9 cellular contexts compared by ENCODE assay signal in genomic region chr5:121949885-121950284, GRCh38. TPM values are rescaled to one million over a fixed set of nuclear protein-coding genes. Genes with fewer than 3 reads are reported as not detected.
DNase-seq lines count a peak whose midpoint lies in the region; ATAC-seq, FAIRE-seq and TF ChIP-seq lines count a peak whose summit lies in the region.
"Had no signal": no experiment of that assay in that cellular context is flagged by ENCODE, and none has a peak within 500 bp of the region (broad histone marks: within the 10 kb centered on the region; RNA-seq: fewer than 3 reads in every experiment).

No MANE protein-coding gene starts in this region.

- TF ChIP-seq RAD21 in HepG2 (CRISPR knock-in tag; IDR thresholded peaks at IDR 0.05): 0 out of 2 replicates have a peak, but pooled peaks have one; percentile 33

- no peak overlapping the region for H3K4me3 ChIP-seq in A673 (ENCODE audit: low read depth, low read length, poor library complexity, severe bottlenecking)
- H3K4me3 ChIP-seq in body of pancreas: no peak overlapping the region
- no peak overlapping the region for H3K4me3 ChIP-seq in HepG2 (replicated peaks in 1 of 3; ENCODE audit: insufficient read depth in 1 of 3, low read depth in 2 of 3, low read length in 3 of 3)

- no peaks in the 10 kb centered on the region for H4K20me1 ChIP-seq in HepG2 (ENCODE audit: insufficient read depth, low read length)

- ATAC-seq in HG02973 (IDR thresholded peaks at IDR 0.05; ENCODE audit: unreplicated experiment): peak; percentile 76
- no peak for ATAC-seq in body of pancreas
- peak; percentile 71 for ATAC-seq in HepG2

- TF ChIP-seq CTCF in A673 (conservative IDR thresholded peaks at IDR 0.05; ENCODE audit: low read depth, low read length) (peak; percentile 75), GM10248 (IDR thresholded peaks at IDR 0.05; ENCODE audit: control extremely low read depth, extremely low read depth, low read depth, missing control alignments) (peak; percentile 62), body of pancreas (IDR thresholded peaks at IDR 0.05) (peak; percentile 28 to 60 (median 50)), HepG2 (CRISPR knock-in tag; IDR thresholded peaks at IDR 0.05) (peak; percentile 71)

- no peaks in the 10 kb centered on the region for H3K27me3 ChIP-seq in A673 (replicated peaks; ENCODE audit: insufficient read depth, low read depth, low read length, poor library complexity)
- no peaks in the 10 kb centered on the region for H3K27me3 ChIP-seq in body of pancreas
- no peaks in the 10 kb centered on the region for H3K27me3 ChIP-seq in HepG2 (ENCODE audit: control insufficient read depth in 1 of 2, insufficient read depth in 2 of 2, low read length in 2 of 2)

- no peak for TF ChIP-seq EP300 in HepG2 (IDR thresholded peaks at IDR 0.05; ENCODE audit: low read depth in 2 of 2, low read length in 2 of 2)
- TF ChIP-seq EP300 in HepG2 (CRISPR knock-in tag; IDR thresholded peaks at IDR 0.05; ENCODE audit: borderline replicate concordance): no peak

- H3K4me2 ChIP-seq in HepG2 (ENCODE audit: low read depth, low read length): no peak overlapping the region

- H3K4me1 ChIP-seq in A673 (ENCODE audit: insufficient read depth, low read length, poor library complexity, severe bottlenecking) (no peaks in the 10 kb centered on the region), body of pancreas (no peaks in the 10 kb centered on the region), HepG2 (ENCODE audit: insufficient read depth, low read length) (no peaks in the 10 kb centered on the region)

- no peaks in the 10 kb centered on the region for H3K36me3 ChIP-seq in A673 (ENCODE audit: insufficient read depth, low read length, poor library complexity, severe bottlenecking)
- no peaks in the 10 kb centered on the region for H3K36me3 ChIP-seq in body of pancreas (replicated peaks in 1 of 2; ENCODE audit: insufficient read depth in 1 of 2, low read depth in 2 of 2)
- H3K36me3 ChIP-seq in HepG2 (replicated peaks in 1 of 2; ENCODE audit: control insufficient read depth in 1 of 2, insufficient read depth in 2 of 2, low read length in 2 of 2): no peaks in the 10 kb centered on the region

- WGBS in body of pancreas, 2 donors: 0% methylated on average over 1 of the region's 1 CpG
- 3% methylated on average over 1 of the region's 1 CpG for WGBS in HepG2 (ENCODE audit: low lambda C conversion rate)

- in situ Hi-C loops in HepG2 (cut with HindIII; ENCODE audit: extremely low pct_ligation_motif_present, low pct_unique_long_range_greater_than_20kb): loop anchor here (10.0 to 25.0 kb wide), 2 partner anchors 315 to 1288 kb away; no protein-coding TSS in a partner anchor

- TF ChIP-seq POLR2A in body of pancreas (IDR thresholded peaks at IDR 0.05) (no peak), HepG2 (IDR thresholded peaks at IDR 0.05; ENCODE audit: insufficient read depth in 1 of 2, low read depth in 2 of 2, low read length in 2 of 2) (no peak)

- CTCF ChIA-PET in A673 (lab: Charles Lee) (interaction anchor here (0.7 kb wide), 1 partner anchor 1133 kb away, joined by 3 read pairs; no protein-coding TSS in a partner anchor), GM10248 (lab: Yijun Ruan, JAX) (interaction anchor here (0.8 to 6.3 kb wide), 9 partner anchors 11 to 1301 kb away, joined by 3 to 66 read pairs (median 4); partner anchors contain the start of gene SRFBP1), HepG2 (lab: Yijun Ruan, JAX; ENCODE audit: low intra/inter-chr PET ratio, low total read pairs) (interaction anchor here (0.8 to 3.3 kb wide), 3 partner anchors 1133 to 1295 kb away, joined by 3 to 20 read pairs (median 4); no protein-coding TSS in a partner anchor)

- DNase-seq in A673 (ENCODE audit: low spot score) (peak; percentile 69), GM10248 (ENCODE audit: extremely low spot score) (no peak), NCI-H524 (lab: John Stamatoyannopoulos, UW) (peak; percentile 16 to 69), body of pancreas (peak in 2 of 4 donors; percentile 30 to 39), HepG2 (ENCODE audit: low spot score) (peak; percentile 34), posterior vena cava (ENCODE audit: low spot score) (no peak)
- no peak for DNase-seq in activated CD8-positive, alpha-beta memory T cell treated with anti-CD3 and anti-CD28 coated beads, Interleukin-2, amount 50 U/mL, for 48 hours

- H3K9me3 ChIP-seq in A673 (ENCODE audit: low read depth, low read length, poor library complexity, severe bottlenecking): no peaks in the 10 kb centered on the region
- no peaks in the 10 kb centered on the region for H3K9me3 ChIP-seq in body of pancreas
- no peaks in the 10 kb centered on the region for H3K9me3 ChIP-seq in HepG2 (ENCODE audit: low read length)

- H3K27ac ChIP-seq in A673 (ENCODE audit: low read depth, low read length, poor library complexity, severe bottlenecking) (no peak overlapping the region), body of pancreas (no peak overlapping the region), HepG2 (ENCODE audit: extremely low read length, insufficient read depth, low read length) (no peak overlapping the region)
- H3K27ac ChIP-seq: HL-60 had no signal

- POLR2A ChIA-PET in A673 (lab: Charles Lee; ENCODE audit: low non-redundant PET) (interaction anchor here (0.6 kb wide), 1 partner anchor 1423 kb away, joined by 6 read pairs; no protein-coding TSS in a partner anchor), GM10248 (lab: Yijun Ruan, JAX) (no interaction called here), HepG2 (lab: Yijun Ruan, JAX) (no interaction called here)

- intact Hi-C loops in A673 (cut with micrococcal nuclease; ENCODE audit: unreplicated experiment) (loop anchor here (2.0 to 10.0 kb wide), 3 partner anchors 315 to 1295 kb away; no protein-coding TSS in a partner anchor), body of pancreas (cut with DNase I) (no loop called here), HepG2 (cut with micrococcal nuclease; ENCODE audit: unreplicated experiment) (loop anchor here (2.0 kb wide), 3 partner anchors 319 to 1295 kb away; no protein-coding TSS in a partner anchor), posterior vena cava (cut with DNase I) (no loop called here)

- H2AFZ ChIP-seq in HepG2 (ENCODE audit: low read length): no peak overlapping the region

- peak; percentile 73 for FAIRE-seq in HepG2 (lab: Jason Lieb, UNC)

- BruUV-seq in A673 (replicated peaks; lab: Mats Ljungman, UMichigan) (no TSS peak), HepG2 (replicated peaks; lab: Mats Ljungman, UMichigan) (no TSS peak)

- H3K9ac ChIP-seq in HepG2 (ENCODE audit: insufficient read depth, low read depth, low read length): no peak overlapping the region

- no peaks in the 10 kb centered on the region for H3K79me2 ChIP-seq in HepG2 (ENCODE audit: insufficient read depth, low read length)

TF ChIP-seq in HepG2, 621 proteins besides CTCF, POLR2A, EP300 and RAD21 (continues in another document):
- TF ChIP-seq MLXIP (CRISPR knock-in tag; IDR thresholded peaks at IDR 0.05; ENCODE audit: borderline replicate concordance) (no peak), TSC22D2 (CRISPR knock-in tag; IDR thresholded peaks at IDR 0.05; ENCODE audit: borderline replicate concordance) (no peak)

RNA-seq across cellular contexts. Expression of gene SRFBP1, which starts 11.9 kb away (rescaled TPM):
- total RNA-seq in A673 (2021) (16.3 and 22.0 TPM in 2 replicates), body of pancreas (10 to 100 TPM in 1 of 2 donors, 1 to 10 TPM in 1; 7.0 to 52.1 TPM), HepG2 (2016; rRNA removed; fragmentation: Illumina TruSeq; extraction: Trizol) (16.4 and 24.7 TPM in 2 replicates), posterior vena cava (10 to 100 TPM; 11.0 to 13.4 TPM)
- 10.4 and 16.2 TPM in 2 replicates for total RNA-seq in HepG2 (2016; cell fraction: cytosol; rRNA removed; fragmentation: Illumina TruSeq; extraction: Trizol; ENCODE audit: low read depth)
- 16.0 and 25.1 TPM in 2 replicates for total RNA-seq in HepG2 (2016; cell fraction: insoluble cytoplasmic fraction; rRNA removed; fragmentation: Illumina TruSeq; extraction: Trizol)
- total RNA-seq in HepG2 (2016; cell fraction: membrane; rRNA removed; fragmentation: Illumina TruSeq; extraction: Trizol): 9.5 and 10.5 TPM in 2 replicates
- total RNA-seq in HepG2 (2016; cell fraction: nucleus; rRNA removed; fragmentation: Illumina TruSeq; extraction: Trizol): 18.7 and 19.6 TPM in 2 replicates
- 1.5 and 2.1 TPM in 2 replicates for polyA plus RNA-seq in HepG2 (2011; rRNA removed)
- 0.90 and 1.4 TPM in 2 replicates for polyA plus RNA-seq in HepG2 (2011; cell fraction: cytosol; rRNA removed)
- 1.1 TPM in 2 replicates for polyA plus RNA-seq in HepG2 (2011; cell fraction: nucleus; rRNA removed)
- 3.9 and 5.6 TPM in 2 replicates for polyA plus RNA-seq in HepG2 (2012)
- 0.50 and 0.69 TPM in 2 replicates for polyA plus RNA-seq in HepG2 (2016; cell fraction: cytosol; fragmentation: Illumina TruSeq; extraction: Trizol; ENCODE audit: low read depth)
- 11.8 and 12.5 TPM in 2 replicates for polyA plus RNA-seq in HepG2 (2016; cell fraction: insoluble cytoplasmic fraction; fragmentation: Illumina TruSeq; extraction: Trizol; ENCODE audit: low read depth)
- 1.4 and 1.5 TPM in 2 replicates for polyA plus RNA-seq in HepG2 (2016; cell fraction: membrane; fragmentation: Illumina TruSeq; extraction: Trizol; ENCODE audit: low read depth)
- 7.3 and 8.8 TPM in 2 replicates for polyA plus RNA-seq in HepG2 (2016; cell fraction: nucleus; fragmentation: Illumina TruSeq; extraction: Trizol; ENCODE audit: insufficient read depth, low read depth)
- 0.60 and 2.6 TPM in 2 replicates for polyA minus RNA-seq in HepG2 (2011; rRNA and poly(A)+ RNA removed; ENCODE audit: low replicate concordance)
- 3.0 and 4.3 TPM in 2 replicates for polyA minus RNA-seq in HepG2 (2011; cell fraction: cytosol; rRNA and poly(A)+ RNA removed)
- polyA minus RNA-seq in HepG2 (2011; cell fraction: nucleus; rRNA and poly(A)+ RNA removed): 13.8 and 14.2 TPM in 2 replicates

Comparison
In these comparisons a context has a peak if more than half of its experiments do, and no peak if none do; other contexts are left out.
1. DNase-seq: peak in A673 (single experiment), NCI-H524 (2 of 2) and HepG2 (single experiment); none in GM10248 (single experiment), posterior vena cava (single experiment) and activated CD8-positive, alpha-beta memory T cell treated with anti-CD3 and anti-CD28 coated beads, Interleukin-2, amount 50 U/mL, for 48 hours (single experiment).
2. intact Hi-C loops: an anchor here in A673 (2.0 to 10.0 kb wide) and HepG2 (2.0 kb wide); none called in body of pancreas and posterior vena cava.
3. Peak in every context shown above with its lines, with median percentiles within 50 percentile points of each other: CTCF ChIP-seq.